25 cellular contexts compared by ENCODE assay signal in genomic region chr9:37419204-37419603, GRCh38.
"Had no signal": no experiment of that assay in that cellular context is flagged by ENCODE, and none has a peak within 500 bp of the region (broad histone marks: within the 10 kb centered on the region; RNA-seq: fewer than 3 reads in every experiment).

No MANE protein-coding gene starts in this region.

- H3K4me2 ChIP-seq: hepatocyte, smooth muscle cell had no signal

- H3K36me3 ChIP-seq: left ventricle myocardium inferior, ovary, tibial artery, upper lobe of left lung, uterus had no signal

- H2AFZ ChIP-seq: hepatocyte had no signal

- FAIRE-seq: endothelial cell of umbilical vein, kidney had no signal

- H3K4me3 ChIP-seq: coronary artery, hepatocyte, left ventricle myocardium inferior, lung, ovary, smooth muscle cell, tibial artery, upper lobe of left lung, uterus had no signal

- H3K9me3 Mint-ChIP-seq: endodermal cell; naive B cell; stimulated activated effector memory CD8-positive, alpha-beta T cell treated with anti-CD3 and anti-CD28 coated beads, Interleukin-12 subunit alpha, Interleukin-12 subunit beta, amount 100 ng/mL, for 72 hours; stimulated activated naive CD8-positive, alpha-beta T cell treated with anti-CD3 and anti-CD28 coated beads, Interleukin-15, Interleukin-2, amounts not matched to agents 100 ng/mL and 50 ng/mL, for 24 hours had no signal

- ATAC-seq: left cardiac atrium; right cardiac atrium; stimulated activated effector memory CD8-positive, alpha-beta T cell treated with anti-CD3 and anti-CD28 coated beads, Interleukin-12 subunit alpha, Interleukin-12 subunit beta, amount 100 ng/mL, for 72 hours had no signal

- H3K9me3 ChIP-seq: left ventricle myocardium inferior, ovary, tibial artery, upper lobe of left lung, uterus had no signal

- DNase-seq: effector CD4-positive, alpha-beta T cell; endodermal cell; foreskin melanocyte; head of caudate nucleus; kidney; left cardiac atrium; left ventricle myocardium inferior; mesenchymal stem cell; midbrain; naive B cell; nucleus accumbens; ovary; right cardiac atrium; stimulated activated CD4-positive, alpha-beta T cell treated with anti-CD3 and anti-CD28 coated beads, Interleukin-4, amount 100 ng/mL, for 1 hour; stimulated activated CD8-positive, alpha-beta memory T cell treated with anti-CD3 and anti-CD28 coated beads, Interleukin-4, amount 100 ng/mL, for 48 hours; tibial artery; upper lobe of left lung; uterus had no signal

- H3K27me3 Mint-ChIP-seq: naive B cell had no signal

- H3K27me3 ChIP-seq: hepatocyte, ovary, tibial artery, upper lobe of left lung, uterus had no signal

- H3K27ac Mint-ChIP-seq: endodermal cell; stimulated activated effector memory CD8-positive, alpha-beta T cell treated with anti-CD3 and anti-CD28 coated beads, Interleukin-12 subunit alpha, Interleukin-12 subunit beta, amount 100 ng/mL, for 72 hours; stimulated activated naive CD8-positive, alpha-beta T cell treated with anti-CD3 and anti-CD28 coated beads, Interleukin-15, Interleukin-2, amounts not matched to agents 100 ng/mL and 50 ng/mL, for 24 hours had no signal

- H3K27ac ChIP-seq: coronary artery, hepatocyte, left ventricle myocardium inferior, ovary, tibial artery, upper lobe of left lung, uterus had no signal

- H3K4me3 Mint-ChIP-seq: endodermal cell; naive B cell; stimulated activated effector memory CD8-positive, alpha-beta T cell treated with anti-CD3 and anti-CD28 coated beads, Interleukin-12 subunit alpha, Interleukin-12 subunit beta, amount 100 ng/mL, for 72 hours; stimulated activated naive CD8-positive, alpha-beta T cell treated with anti-CD3 and anti-CD28 coated beads, Interleukin-15, Interleukin-2, amounts not matched to agents 100 ng/mL and 50 ng/mL, for 24 hours had no signal
